Comparison of ENCODE assay signal across 1 cellular context in genomic region chr9:4792572-4793411, GRCh38.
TF ChIP-seq lines count a peak whose summit lies in the region.

Gene RCL1, plus strand, starts transcription at chr9:4792944. Its CDS starts 148 bp downstream, at chr9:4793092.

TF ChIP-seq in K562, 482 proteins besides CTCF, POLR2A, EP300 and RAD21 (continued from another document and continues in another):
- TF ChIP-seq MGA (IDR thresholded peaks at IDR 0.05): peak; percentile 70; the same call in 1 of the 2 replicates
- TF ChIP-seq ZNF551 (CRISPR knock-in tag; IDR thresholded peaks at IDR 0.05): no peak
- TF ChIP-seq ZNF232 (CRISPR knock-in tag; IDR thresholded peaks at IDR 0.05): no peak
- no peak for TF ChIP-seq ZKSCAN3 (CRISPR knock-in tag; IDR thresholded peaks at IDR 0.05)
- TF ChIP-seq ILK (tag; IDR thresholded peaks at IDR 0.05; ENCODE audit: borderline replicate concordance, low read depth): no peak
- TF ChIP-seq NR2F6 (CRISPR knock-in tag; IDR thresholded peaks at IDR 0.05): no peak
- no peak for TF ChIP-seq ZNF239 (CRISPR knock-in tag; IDR thresholded peaks at IDR 0.05)
- TF ChIP-seq MED1 (CRISPR knock-in tag; IDR thresholded peaks at IDR 0.05; ENCODE audit: borderline replicate concordance): no peak
- peak; percentile 70; the same call in 1 of the 2 replicates for TF ChIP-seq ELF1 (tag; IDR thresholded peaks at IDR 0.05)
- no peak for TF ChIP-seq ARHGAP35 (IDR thresholded peaks at IDR 0.05; ENCODE audit: partially characterized antibody)
- no peak for TF ChIP-seq HNRNPK (IDR thresholded peaks at IDR 0.05; ENCODE audit: low read depth, low read length, poor library complexity, severe bottlenecking)
- TF ChIP-seq GTF3C2 (IDR thresholded peaks at IDR 0.05; ENCODE audit: borderline replicate concordance, extremely low read depth, insufficient read length): no peak
- no peak for TF ChIP-seq SETDB1 (IDR thresholded peaks at IDR 0.05; ENCODE audit: low read length)
- TF ChIP-seq ZNF184 (CRISPR knock-in tag; IDR thresholded peaks at IDR 0.05): no peak
- TF ChIP-seq NFIC (IDR thresholded peaks at IDR 0.05): peak; percentile 74
- TF ChIP-seq HEY1 (CRISPR knock-in tag; IDR thresholded peaks at IDR 0.05; ENCODE audit: borderline replicate concordance): no peak
- TF ChIP-seq DMBX1 (CRISPR knock-in tag; IDR thresholded peaks at IDR 0.05; ENCODE audit: borderline replicate concordance): no peak
- no peak for TF ChIP-seq SREBF1 (IDR thresholded peaks at IDR 0.05; ENCODE audit: borderline replicate concordance, low read depth, low read length)
- no peak for TF ChIP-seq SMAD1 (IDR thresholded peaks at IDR 0.05; ENCODE audit: low read depth, low read length, partially characterized antibody)
- no peak for TF ChIP-seq ZNF589 (CRISPR knock-in tag; IDR thresholded peaks at IDR 0.05; ENCODE audit: low read depth)
- no peak for TF ChIP-seq WHSC1 (IDR thresholded peaks at IDR 0.05; ENCODE audit: low read length)
- TF ChIP-seq ZNF740 (CRISPR knock-in tag; IDR thresholded peaks at IDR 0.05): no peak
- no peak for TF ChIP-seq ZNF740 (tag; IDR thresholded peaks at IDR 0.05)
- TF ChIP-seq ZNF282 (CRISPR knock-in tag; IDR thresholded peaks at IDR 0.05): no peak
- TF ChIP-seq ZNF175 (CRISPR knock-in tag; IDR thresholded peaks at IDR 0.05; ENCODE audit: low read depth): no peak
- no peak for TF ChIP-seq MIER1 (IDR thresholded peaks at IDR 0.05; ENCODE audit: low read depth)
- TF ChIP-seq DACH1 (IDR thresholded peaks at IDR 0.05; ENCODE audit: partially characterized antibody): no peak
- peak; percentile 17; the same call in 1 of the 2 replicates for TF ChIP-seq ZFX (CRISPR knock-in tag; IDR thresholded peaks at IDR 0.05)
- TF ChIP-seq PML (IDR thresholded peaks at IDR 0.05; ENCODE audit: low read length): no peak
- peak; percentile 67; the same call in 1 of the 2 replicates for TF ChIP-seq RFX5 (IDR thresholded peaks at IDR 0.05; ENCODE audit: low read depth, low read length)
- no peak for TF ChIP-seq LEF1 (IDR thresholded peaks at IDR 0.05)
- no peak for TF ChIP-seq ZNF263 (CRISPR knock-in tag; IDR thresholded peaks at IDR 0.05; ENCODE audit: borderline replicate concordance)
- TF ChIP-seq GATA2 (CRISPR knock-in tag; IDR thresholded peaks at IDR 0.05): no peak
- no peak for TF ChIP-seq CBFB (CRISPR knock-in tag; IDR thresholded peaks at IDR 0.05)
- peak; percentile 62 for TF ChIP-seq HNRNPLL (IDR thresholded peaks at IDR 0.05; ENCODE audit: low read depth, low read length, poor library complexity, severe bottlenecking)
- TF ChIP-seq PATZ1 (CRISPR knock-in tag; IDR thresholded peaks at IDR 0.05; ENCODE audit: borderline replicate concordance): no peak
- TF ChIP-seq KLF1 (tag; IDR thresholded peaks at IDR 0.05): peak; percentile 54; the same call in 1 of the 2 replicates
- peak; percentile 95 to 97 for TF ChIP-seq MNT (conservative IDR thresholded peaks at IDR 0.05)
